ENCODE assay signal across 1 cellular context in the genomic region with DNA sequence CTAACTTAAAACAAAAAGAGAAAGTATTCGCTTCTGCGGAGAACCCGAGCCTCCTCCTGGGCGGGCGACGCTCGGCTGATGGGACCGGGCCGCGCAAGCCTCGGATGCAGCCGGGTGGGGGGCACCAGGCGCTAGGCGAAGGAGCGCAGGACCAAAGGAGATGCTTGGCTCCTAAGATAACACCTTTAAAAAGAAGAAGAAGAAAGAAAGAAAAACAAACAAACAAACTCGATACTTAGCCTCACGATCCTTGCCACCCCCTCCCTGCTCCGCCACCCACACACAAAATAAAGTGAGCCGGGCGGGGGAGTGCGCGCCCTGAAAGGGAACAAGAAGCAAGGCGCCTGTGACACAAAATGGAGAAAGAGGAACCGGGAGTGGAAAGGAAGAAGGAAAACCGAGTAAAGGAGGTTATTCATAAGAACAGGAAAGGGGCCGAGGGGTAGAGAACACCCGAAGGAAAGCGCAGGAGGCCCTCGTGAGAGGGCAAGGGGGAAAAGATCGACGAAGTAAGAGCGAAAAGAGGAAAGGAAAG.
TF ChIP-seq lines count a peak whose summit lies in the region.

No MANE protein-coding gene starts in this region.

TF ChIP-seq in IMR-90, 13 proteins besides CTCF, POLR2A, EP300 and RAD21 (continued from another document):
- TF ChIP-seq FOS (IDR thresholded peaks at IDR 0.05; ENCODE audit: low read depth, low read length), result no peak
- no peak for TF ChIP-seq NFE2L2 (IDR thresholded peaks at IDR 0.05; ENCODE audit: low read depth, low read length)
- TF ChIP-seq MAFK (IDR thresholded peaks at IDR 0.05; ENCODE audit: low read depth, low read length), result no peak
- TF ChIP-seq SMC3 (IDR thresholded peaks at IDR 0.05; ENCODE audit: low read depth, low read length), result no peak
- no peak for TF ChIP-seq CHD1 (IDR thresholded peaks at IDR 0.05; ENCODE audit: low read depth, low read length)
- TF ChIP-seq MXI1 (IDR thresholded peaks at IDR 0.05; ENCODE audit: borderline replicate concordance, low read depth, low read length), result no peak
